ENCODE assay signal across 8 cellular contexts in the genomic region with DNA sequence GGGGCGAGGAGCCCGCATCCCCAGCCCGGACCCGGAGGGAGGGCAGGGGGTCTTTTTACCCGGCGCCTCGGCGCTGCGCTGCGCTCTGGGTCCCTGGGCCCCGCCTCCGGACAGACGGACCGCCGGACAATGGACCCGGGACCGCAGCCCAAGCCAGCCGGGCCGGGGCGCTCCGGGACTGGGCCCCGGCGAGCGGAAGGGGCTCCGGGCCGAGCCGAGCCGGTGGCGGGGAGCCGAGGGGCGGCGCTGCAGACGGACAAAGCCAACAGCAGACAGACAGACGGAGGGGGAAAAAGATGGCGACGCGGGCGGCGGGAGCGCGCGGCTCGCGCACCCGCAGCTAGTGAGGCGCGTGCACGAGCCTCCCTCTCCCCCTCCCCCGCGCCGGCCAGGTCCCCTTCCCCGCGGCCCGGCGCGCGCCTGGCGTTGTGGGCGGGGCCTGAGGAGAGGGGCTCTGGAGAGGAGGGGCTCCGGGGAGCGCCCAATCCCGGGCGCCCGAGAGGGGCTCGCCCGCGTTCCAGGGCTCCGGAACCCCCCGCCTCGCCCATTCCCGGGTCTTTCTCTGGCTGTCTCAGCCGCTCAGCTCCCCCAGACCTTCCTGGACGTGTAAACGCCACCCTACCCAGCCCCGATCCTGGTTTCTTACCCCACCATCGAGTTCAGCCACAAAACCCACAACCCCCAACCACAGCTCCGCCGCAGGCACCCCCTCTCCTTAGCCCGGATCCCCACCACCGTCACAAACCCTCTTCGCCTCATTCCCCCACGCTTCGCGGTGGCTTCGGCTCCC. TPM values are rescaled to one million over a fixed set of nuclear protein-coding genes. Genes with fewer than 3 reads are reported as not detected.
DNase-seq lines count a peak whose midpoint lies in the region; ATAC-seq and TF ChIP-seq lines count a peak whose summit lies in the region.

Gene ZNF821 (minus strand): TSS at position 334 of the 790 bp plus-strand sequence. CDS start 4,236 bp downstream, outside the sequence.

- TF ChIP-seq CTCF in NB4 (IDR thresholded peaks at IDR 0.05; ENCODE audit: low read depth, low read length): peak; percentile 21

- H3K4me1 ChIP-seq in right cardiac atrium (ENCODE audit: control insufficient read depth, insufficient read depth, low read length): no peaks in the 10 kb centered on the region

- peak within 1 kb of the TSS; percentile 90 for H3K27ac ChIP-seq in angular gyrus (ENCODE audit: low read depth, low read length)
- H3K27ac ChIP-seq in right cardiac atrium (ENCODE audit: low read length): peak within 1 kb of the TSS; percentile 89

- intact Hi-C loops in right cardiac atrium (cut with DNase I): loop anchor here in 2 of 4 donors (10.0 kb wide), 2 partner anchors 61 to 81 kb away; no protein-coding TSS in a partner anchor

- H3K27ac Mint-ChIP-seq in T-helper 17 cell: peak within 1 kb of the TSS; percentile 94

- peak; percentile 56 for DNase-seq in HCEC 1CT
- DNase-seq in NB4 (ENCODE audit: low read depth): peak; percentile 82
- peak; percentile 69 to 79 (median 77) for DNase-seq in T-helper 17 cell
- peak; percentile 83 to 93 (median 93) for DNase-seq in right cardiac atrium
- peak; percentile 26 for DNase-seq in pulmonary artery endothelial cell (ENCODE audit: low read depth, low spot score)

- peak within 1 kb of the TSS; percentile 60 for H3K4me3 ChIP-seq in GM08714 (ENCODE audit: low read length)
- peak within 1 kb of the TSS; percentile 58 for H3K4me3 ChIP-seq in NB4 (ENCODE audit: low read depth, low read length)
- peak within 1 kb of the TSS; percentile 70 for H3K4me3 ChIP-seq in right cardiac atrium (ENCODE audit: low read length)

- H3K9me3 ChIP-seq in T-helper 17 cell (ENCODE audit: control insufficient read depth, low read length, poor library complexity, severe bottlenecking): no peaks in the 10 kb centered on the region
- no peaks in the 10 kb centered on the region for H3K9me3 ChIP-seq in right cardiac atrium (ENCODE audit: control insufficient read depth, low read length)

- H3K4me3 Mint-ChIP-seq in T-helper 17 cell: peak within 1 kb of the TSS; percentile 99

- H3K27me3 ChIP-seq in right cardiac atrium (ENCODE audit: control insufficient read depth, insufficient read depth): no peaks in the 10 kb centered on the region

- H3K4me1 Mint-ChIP-seq in T-helper 17 cell: peaks cover 46% of the 10 kb centered on the region

- TF ChIP-seq POLR2A in NB4 (IDR thresholded peaks at IDR 0.05; ENCODE audit: extremely low read depth, insufficient read length): peak; percentile 32

- ATAC-seq in T-helper 17 cell (peak; percentile 67), right cardiac atrium (peak; percentile 94 to 96), HG03469 (IDR thresholded peaks at IDR 0.05; ENCODE audit: unreplicated experiment) (no peak)

- peaks cover 8% of the 10 kb centered on the region for H3K36me3 Mint-ChIP-seq in T-helper 17 cell (ENCODE audit: low read depth)

- H3K27me3 Mint-ChIP-seq in T-helper 17 cell: no peaks in the 10 kb centered on the region

- under 1% methylated on average over 80 of the region's 85 CpGs for WGBS in right cardiac atrium

RNA-seq across cellular contexts. Expression of gene ZNF821, which starts in this region (rescaled TPM):
- total RNA-seq in T-helper 17 cell (10 to 100 TPM; 12.2 to 14.1 TPM), right cardiac atrium (1 to 10 TPM; 6.3 to 8.5 (median 6.9) TPM), pulmonary artery endothelial cell (4.7 and 5.2 TPM in 2 replicates)
- polyA plus RNA-seq in right cardiac atrium: 5.0 TPM

Comparison
In these comparisons a context has a peak if more than half of its experiments do, and no peak if none do; other contexts are left out.
1. DNase-seq: peak in every context shown above with its lines; median percentile 93 in right cardiac atrium; 82 in NB4; 77 in T-helper 17 cell; 56 in HCEC 1CT; 26 in pulmonary artery endothelial cell.